ENCODE assay signal across 10 cellular contexts in the genomic region with DNA sequence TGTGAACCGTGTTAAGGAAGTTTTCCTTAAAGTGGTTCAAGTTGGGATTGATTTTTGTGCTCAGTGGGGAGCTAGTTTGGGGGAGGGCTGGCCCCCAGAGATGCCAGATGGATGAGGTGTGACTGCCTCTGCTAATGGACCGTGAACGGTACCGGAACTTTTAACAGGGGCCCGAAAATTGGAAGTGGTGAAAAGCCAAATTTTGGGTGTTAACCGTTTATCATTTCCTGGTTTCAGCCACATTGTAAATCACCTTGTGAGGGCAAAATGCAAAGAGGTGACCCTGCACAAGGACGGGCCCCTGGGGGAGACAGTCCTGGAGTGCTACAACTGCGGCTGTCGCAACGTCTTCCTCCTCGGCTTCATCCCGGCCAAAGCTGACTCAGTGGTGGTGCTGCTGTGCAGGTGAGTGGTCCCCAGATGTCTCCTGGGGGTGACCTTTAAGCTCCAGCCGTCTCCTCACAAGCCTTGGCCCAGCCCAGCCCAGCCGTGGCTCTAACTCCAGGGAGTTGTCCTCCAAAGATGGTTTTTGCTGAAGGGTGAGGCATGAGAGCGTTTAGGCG. TPM values are rescaled to one million over a fixed set of nuclear protein-coding genes. Genes with fewer than 3 reads are reported as not detected.
DNase-seq lines count a peak whose midpoint lies in the region; ATAC-seq and TF ChIP-seq lines count a peak whose summit lies in the region.
"Had no signal": no experiment of that assay in that cellular context is flagged by ENCODE, and none has a peak within 500 bp of the region (broad histone marks: within the 10 kb centered on the region; RNA-seq: fewer than 3 reads in every experiment).

No MANE protein-coding gene starts in this region.

- peak overlapping the region; percentile 42 for H3K4me3 Mint-ChIP-seq in activated naive CD8-positive, alpha-beta T cell
- H3K4me3 Mint-ChIP-seq in activated naive CD8-positive, alpha-beta T cell treated with anti-CD3 and anti-CD28 coated beads for 36 hours, result no peak overlapping the region
- peak overlapping the region in 2 of 8 donors; percentile 48 to 62 for H3K4me3 Mint-ChIP-seq in naive B cell

- DNase-seq in activated naive CD8-positive, alpha-beta T cell treated with anti-CD3 and anti-CD28 coated beads for 36 hours, result no peak
- DNase-seq in choroid plexus epithelial cell (ENCODE audit: low read depth), result peak; percentile 20
- no peak for DNase-seq in naive B cell
- no peak for DNase-seq in HT-29 (ENCODE audit: low spot score)
- no peak for DNase-seq in GM03348 (ENCODE audit: low spot score)
- DNase-seq in stimulated activated CD4-positive, alpha-beta T cell treated with anti-CD3 and anti-CD28 coated beads, Interleukin-15, amount 100 ng/mL, for 24 hours, result no peak
- DNase-seq: NCI-H2171 treated with DMSO at 0.1 percent for 48 hours had no signal

- peaks cover 40% of the 10 kb centered on the region for H3K4me1 Mint-ChIP-seq in activated naive CD8-positive, alpha-beta T cell (ENCODE audit: low read depth)
- H3K4me1 Mint-ChIP-seq in activated naive CD8-positive, alpha-beta T cell treated with anti-CD3 and anti-CD28 coated beads for 36 hours, result peaks cover 25% of the 10 kb centered on the region
- peaks cover 37 to 48% (median 46%) of the 10 kb centered on the region in 3 donors for H3K4me1 Mint-ChIP-seq in naive B cell

- H3K27me3 Mint-ChIP-seq in activated naive CD8-positive, alpha-beta T cell, result no peaks in the 10 kb centered on the region
- no peaks in the 10 kb centered on the region for H3K27me3 Mint-ChIP-seq in activated naive CD8-positive, alpha-beta T cell treated with anti-CD3 and anti-CD28 coated beads for 36 hours
- H3K27me3 Mint-ChIP-seq in naive B cell, result no peaks in the 10 kb centered on the region

- H3K4me3 ChIP-seq in choroid plexus epithelial cell (ENCODE audit: low read depth, low read length) (no peak overlapping the region), urinary bladder (ENCODE audit: low read depth, low read length) (no peak overlapping the region)

- no peaks in the 10 kb centered on the region for H3K4me1 ChIP-seq in urinary bladder (ENCODE audit: insufficient read depth)

- peak overlapping the region; percentile 71 for H3K27ac ChIP-seq in urinary bladder (ENCODE audit: low read depth)

- H3K27ac Mint-ChIP-seq in activated naive CD8-positive, alpha-beta T cell, result no peak overlapping the region
- H3K27ac Mint-ChIP-seq in activated naive CD8-positive, alpha-beta T cell treated with anti-CD3 and anti-CD28 coated beads for 36 hours, result no peak overlapping the region
- peak overlapping the region in 4 of 6 donors; percentile 12 to 83 (median 75) for H3K27ac Mint-ChIP-seq in naive B cell

- no peak for ATAC-seq in naive B cell (ENCODE audit: low read depth in 2 of 2)
- ATAC-seq: HCT116 had no signal

- no peaks in the 10 kb centered on the region for H3K9me3 Mint-ChIP-seq in activated naive CD8-positive, alpha-beta T cell (ENCODE audit: low read depth)
- H3K9me3 Mint-ChIP-seq in activated naive CD8-positive, alpha-beta T cell treated with anti-CD3 and anti-CD28 coated beads for 36 hours, result no peaks in the 10 kb centered on the region
- H3K9me3 Mint-ChIP-seq in naive B cell, result no peaks in the 10 kb centered on the region

- TF ChIP-seq CTCF in choroid plexus epithelial cell (conservative IDR thresholded peaks at IDR 0.05; ENCODE audit: low read depth, low read length), result no peak

- WGBS in urinary bladder, result 55% methylated on average over 16 of the region's 16 CpGs

- H3K36me3 Mint-ChIP-seq in activated naive CD8-positive, alpha-beta T cell, result peaks cover 2% of the 10 kb centered on the region
- peaks cover 30% of the 10 kb centered on the region for H3K36me3 Mint-ChIP-seq in activated naive CD8-positive, alpha-beta T cell treated with anti-CD3 and anti-CD28 coated beads for 36 hours
- H3K36me3 Mint-ChIP-seq in naive B cell, result peaks cover 0 to 6% of the 10 kb centered on the region in 2 donors

- H3K36me3 ChIP-seq in urinary bladder (ENCODE audit: insufficient read depth), result peaks cover 5% of the 10 kb centered on the region

RNA-seq across cellular contexts. Expression of a gene that starts 18.2 kb away (rescaled TPM):
- total RNA-seq in activated naive CD8-positive, alpha-beta T cell treated with anti-CD3 and anti-CD28 coated beads for 36 hours, result 10 to 100 TPM; 78.9 to 84.6 TPM
- 10 to 100 TPM in 3 of 6 donors, 1 to 10 TPM in 3; 2.2 to 21.3 (median 10.0) TPM for polyA plus RNA-seq in naive B cell (ENCODE audit: low read depth in 6 of 6)
- total RNA-seq in urinary bladder, result 34.4 TPM
- polyA plus RNA-seq in urinary bladder, result 52.9 TPM
- 73.7 and 79.5 TPM in 2 replicates for total RNA-seq in HT-29 (2014; rRNA removed; shearing (Covaris generic))

RNA-seq across cellular contexts. Expression of a gene that starts 46.0 kb away (rescaled TPM):
- under 1 TPM; 0.19 to 0.28 TPM for total RNA-seq in activated naive CD8-positive, alpha-beta T cell treated with anti-CD3 and anti-CD28 coated beads for 36 hours
- polyA plus RNA-seq in naive B cell (ENCODE audit: low read depth in 6 of 6) (under 1 TPM in 1 of 6 donors, not detected in 5; 0.15 TPM), urinary bladder (2.2 TPM)
- 7.2 TPM for total RNA-seq in urinary bladder
- not detected in 2 replicates for total RNA-seq in HT-29 (2014; rRNA removed; shearing (Covaris generic))

RNA-seq across cellular contexts. Expression of a gene that starts 58.8 kb away (rescaled TPM):
- total RNA-seq in activated naive CD8-positive, alpha-beta T cell treated with anti-CD3 and anti-CD28 coated beads for 36 hours, result not detected
- polyA plus RNA-seq in naive B cell (ENCODE audit: low read depth in 6 of 6), result under 1 TPM in 1 of 6 donors, not detected in 5; 0.36 TPM
- total RNA-seq in urinary bladder, result 0.90 TPM
- 25.0 TPM for polyA plus RNA-seq in urinary bladder
- total RNA-seq in HT-29 (2014; rRNA removed; shearing (Covaris generic)), result not detected in 2 replicates

Comparison
In these comparisons a context has a peak if more than half of its experiments do, and no peak if none do; other contexts are left out.
1. H3K27ac Mint-ChIP-seq: peak in naive B cell (4 of 6); none in activated naive CD8-positive, alpha-beta T cell (single experiment) and activated naive CD8-positive, alpha-beta T cell treated with anti-CD3 and anti-CD28 coated beads for 36 hours (single experiment).